ENCODE assay signal across 9 cellular contexts in genomic region chr9:4366649-4367330, GRCh38.
A peak's percentile ranks its signal among the peaks of the same experiment; 100 is the strongest.
DNase-seq lines count a peak whose midpoint lies in the region; ATAC-seq and TF ChIP-seq lines count a peak whose summit lies in the region.
"Had no signal": no experiment of that assay in that cellular context is flagged by ENCODE, and none has a peak within 500 bp of the region (broad histone marks: within the 10 kb centered on the region; RNA-seq: fewer than 3 reads in every experiment).

No MANE protein-coding gene starts in this region.

- peak; percentile 85 to 91 for TF ChIP-seq CTCF in mammary epithelial cell (conservative IDR thresholded peaks at IDR 0.05 in 1 of 2, IDR thresholded peaks at IDR 0.05 in 1 of 2; ENCODE audit: extremely low read depth in 1 of 2, insufficient read depth in 1 of 2, low read depth in 1 of 2, low read length in 2 of 2)

- H3K4me1 Mint-ChIP-seq in stimulated activated naive CD8-positive, alpha-beta T cell treated with anti-CD3 and anti-CD28 coated beads, Interleukin-15, amount 100 ng/mL, for 72 hours, result peaks cover 10% of the 10 kb centered on the region

- no peaks in the 10 kb centered on the region for H4K20me1 ChIP-seq in mammary epithelial cell (ENCODE audit: insufficient read depth, low read length)

- H3K27me3 ChIP-seq in mammary epithelial cell (ENCODE audit: insufficient read depth, low read length), result no peaks in the 10 kb centered on the region
- H3K27me3 ChIP-seq in aorta (ENCODE audit: control insufficient read depth in 1 of 2, insufficient read depth in 2 of 2, low read length in 1 of 2), result no peaks in the 10 kb centered on the region

- ATAC-seq in stimulated activated naive CD8-positive, alpha-beta T cell treated with anti-CD3 and anti-CD28 coated beads, Interleukin-15, amount 100 ng/mL, for 72 hours, result no peak
- no peak for ATAC-seq in aorta (ENCODE audit: low FRiP score)
- ATAC-seq: T-helper 17 cell had no signal

- H3K4me3 Mint-ChIP-seq in stimulated activated naive CD8-positive, alpha-beta T cell treated with anti-CD3 and anti-CD28 coated beads, Interleukin-15, amount 100 ng/mL, for 72 hours, result no peak overlapping the region
- H3K4me3 Mint-ChIP-seq: T-helper 17 cell had no signal

- no peaks in the 10 kb centered on the region for H3K27me3 Mint-ChIP-seq in stimulated activated naive CD8-positive, alpha-beta T cell treated with anti-CD3 and anti-CD28 coated beads, Interleukin-15, amount 100 ng/mL, for 72 hours

- H2AFZ ChIP-seq in mammary epithelial cell (ENCODE audit: low read depth, low read length), result no peak overlapping the region

- H3K4me1 ChIP-seq in mammary epithelial cell (ENCODE audit: insufficient read depth, low read length) (no peaks in the 10 kb centered on the region), aorta (ENCODE audit: control insufficient read depth in 1 of 2, insufficient read depth in 2 of 2, low read length in 2 of 2) (no peaks in the 10 kb centered on the region)

- H3K36me3 ChIP-seq in mammary epithelial cell (ENCODE audit: insufficient read depth, low read length), result no peaks in the 10 kb centered on the region
- H3K36me3 ChIP-seq in aorta (ENCODE audit: control insufficient read depth in 1 of 2, insufficient read depth in 2 of 2, low read length in 1 of 2), result no peaks in the 10 kb centered on the region

- CTCF ChIA-PET in mammary epithelial cell (lab: Charles Lee; ENCODE audit: low non-redundant PET), result interaction anchor here (0.6 to 1.1 kb wide), 6 partner anchors 27 to 435 kb away, joined by 3 to 25 read pairs (median 4); no protein-coding TSS in a partner anchor

- no peaks in the 10 kb centered on the region for H3K9me3 Mint-ChIP-seq in stimulated activated naive CD8-positive, alpha-beta T cell treated with anti-CD3 and anti-CD28 coated beads, Interleukin-15, amount 100 ng/mL, for 72 hours

- H3K9ac ChIP-seq in mammary epithelial cell (ENCODE audit: insufficient read depth, low read length), result no peak overlapping the region

- DNase-seq in DMS153 (lab: John Stamatoyannopoulos, UW), result peak; percentile 56
- peak; percentile 26 for DNase-seq in HuH-7.5 (ENCODE audit: low spot score)
- peak; percentile 30 to 34 for DNase-seq in SHP77 (lab: John Stamatoyannopoulos, UW)
- peak; percentile 39 for DNase-seq in mammary epithelial cell
- peak; percentile 61 for DNase-seq in kidney glomerular epithelial cell (lab: John Stamatoyannopoulos, UW)
- DNase-seq in stimulated activated naive CD8-positive, alpha-beta T cell treated with anti-CD3 and anti-CD28 coated beads, Interleukin-15, amount 100 ng/mL, for 72 hours, result peak; percentile 20 to 39
- DNase-seq in NCI-H187 treated with DMSO at 0.1 percent for 48 hours (lab: John Stamatoyannopoulos, UW), result no peak
- no peak for DNase-seq in aorta

- no TSS peak for BruUV-seq in mammary epithelial cell (replicated peaks; lab: Mats Ljungman, UMichigan)

- H3K27ac Mint-ChIP-seq in stimulated activated naive CD8-positive, alpha-beta T cell treated with anti-CD3 and anti-CD28 coated beads, Interleukin-15, amount 100 ng/mL, for 72 hours, result no peak overlapping the region
- H3K27ac Mint-ChIP-seq: T-helper 17 cell had no signal

- H3K79me2 ChIP-seq in mammary epithelial cell (ENCODE audit: insufficient read depth, low read length), result no peaks in the 10 kb centered on the region

- H3K9me3 ChIP-seq in mammary epithelial cell (replicated peaks; ENCODE audit: insufficient read depth, low read length) (no peaks in the 10 kb centered on the region), aorta (ENCODE audit: control insufficient read depth, low read length) (no peaks in the 10 kb centered on the region)

- intact Hi-C loops in mammary epithelial cell (cut with micrococcal nuclease) (loop anchor here (1.0 to 10.0 kb wide), 7 partner anchors 28 to 842 kb away; partner anchors contain the start of gene RFX3), aorta (cut with DNase I) (no loop called here)

- H3K4me3 ChIP-seq in mammary epithelial cell (replicated peaks in 1 of 3; ENCODE audit: insufficient read depth in 1 of 3, low read depth in 2 of 3, low read length in 3 of 3), result no peak overlapping the region
- no peak overlapping the region for H3K4me3 ChIP-seq in aorta (ENCODE audit: low read length in 2 of 2)

- H3K27ac ChIP-seq in mammary epithelial cell (ENCODE audit: insufficient read depth, low read depth, low read length), result no peak overlapping the region
- H3K27ac ChIP-seq in aorta (ENCODE audit: low read depth in 1 of 2, low read length in 2 of 2), result no peak overlapping the region

- dilution Hi-C loops in mammary epithelial cell (cut with HindIII; ENCODE audit: low sequenced_read_pairs), result no loop called here

- in situ Hi-C loops in mammary epithelial cell (cut with MboI; ENCODE audit: low sequenced_read_pairs in 2 of 2), result loop anchor here (10.0 to 25.0 kb wide), 4 partner anchors 52 to 1504 kb away; no protein-coding TSS in a partner anchor

- no peak overlapping the region for H3K4me2 ChIP-seq in mammary epithelial cell (ENCODE audit: insufficient read depth, low read depth, low read length)

- WGBS in mammary epithelial cell (ENCODE audit: low coverage, missing lambda C conversion rate), result 60% methylated on average over 10 of the region's 11 CpGs
- 72 to 76% methylated on average over 11 of the region's 11 CpGs for WGBS in aorta, 2 donors

Comparison
In these comparisons a context has a peak if more than half of its experiments do, and no peak if none do; other contexts are left out.
1. DNase-seq: peak in DMS153 (single experiment), HuH-7.5 (single experiment), SHP77 (2 of 2), mammary epithelial cell (single experiment), kidney glomerular epithelial cell (single experiment) and stimulated activated naive CD8-positive, alpha-beta T cell treated with anti-CD3 and anti-CD28 coated beads, Interleukin-15, amount 100 ng/mL, for 72 hours (2 of 2); none in NCI-H187 treated with DMSO at 0.1 percent for 48 hours (single experiment) and aorta (0 of 2).